Comparison of ENCODE assay signal across 11 cellular contexts in genomic region chr5:88665750-88666215, GRCh38.
DNase-seq lines count a peak whose midpoint lies in the region; TF ChIP-seq lines count a peak whose summit lies in the region.
"Had no signal": no experiment of that assay in that cellular context is flagged by ENCODE, and none has a peak within 500 bp of the region (broad histone marks: within the 10 kb centered on the region; RNA-seq: fewer than 3 reads in every experiment).

No MANE protein-coding gene starts in this region.

- H3K9ac ChIP-seq in OCI-LY1 (ENCODE audit: low read length), result peak overlapping the region; percentile 78; the same call in 1 of the 2 replicates

- peaks cover 85% of the 10 kb centered on the region for H3K27me3 Mint-ChIP-seq in dendritic cell treated with granulocyte-macrophage colony-stimulating factor and Interleukin-4, amounts not matched to agents 40 ng/mL and 50 ng/mL, for 4 days

- H3F3A ChIP-seq in OCI-LY1 (ENCODE audit: insufficient read depth, low read length), result 0 out of 2 replicates have a peak, but pooled peaks cover 4% of the 10 kb centered on the region

- H3K36me3 Mint-ChIP-seq in dendritic cell treated with granulocyte-macrophage colony-stimulating factor and Interleukin-4, amounts not matched to agents 40 ng/mL and 50 ng/mL, for 4 days (ENCODE audit: low read depth), result no peaks in the 10 kb centered on the region

- H3K27ac ChIP-seq in OCI-LY1 (ENCODE audit: low read depth, low read length, poor library complexity, severe bottlenecking), result no peak overlapping the region
- H3K27ac ChIP-seq: 22Rv1, tibial artery had no signal

- H2AFZ ChIP-seq in OCI-LY1 (ENCODE audit: low read length), result no peak overlapping the region

- H3K9me2 ChIP-seq in OCI-LY1 (ENCODE audit: low read depth, low read length), result no peaks in the 10 kb centered on the region

- DNase-seq in NCI-H2227 (lab: John Stamatoyannopoulos, UW; ENCODE audit: unreplicated experiment), result peak; percentile 3
- no peak for DNase-seq in NCI-H2227 treated with DMSO at 0.1 percent for 48 hours (lab: John Stamatoyannopoulos, UW)
- peak; percentile 75 for DNase-seq in pons (ENCODE audit: low spot score)
- DNase-seq in NCI-H1417 (lab: John Stamatoyannopoulos, UW), result no peak
- no peak for DNase-seq in OCI-M1 (lab: John Stamatoyannopoulos, UW)
- DNase-seq in NCI-H1417 treated with DMSO at 0.1 percent for 48 hours (lab: John Stamatoyannopoulos, UW), result no peak
- DNase-seq: activated CD4-positive, alpha-beta T cell treated with anti-CD3 and anti-CD28 coated beads, Interleukin-2, amount 50 U/mL, for 1 hour; tibial artery had no signal

- peaks cover 44% of the 10 kb centered on the region for H3K4me1 ChIP-seq in OCI-LY1 (ENCODE audit: insufficient read depth, low read length, severe bottlenecking)

- no peak for TF ChIP-seq CTCF in OCI-LY1 (IDR thresholded peaks at IDR 0.05; ENCODE audit: low read length)

- H3K36me3 ChIP-seq in OCI-LY1 (ENCODE audit: insufficient read depth, low read length), result no peaks in the 10 kb centered on the region
- H3K36me3 ChIP-seq: tibial artery had no signal

- peak overlapping the region; percentile 73 for H3K4me3 ChIP-seq in OCI-LY1 (ENCODE audit: low read depth, low read length, poor library complexity, severe bottlenecking)
- H3K4me3 ChIP-seq: tibial artery had no signal

- no peaks in the 10 kb centered on the region for H3K79me2 ChIP-seq in OCI-LY1 (ENCODE audit: insufficient read depth, low read length)

- H3K4me2 ChIP-seq in OCI-LY1 (ENCODE audit: low read length), result peak overlapping the region; percentile 80

- no peaks in the 10 kb centered on the region for H3K9me3 ChIP-seq in OCI-LY1 (ENCODE audit: low read length)
- H3K9me3 ChIP-seq: tibial artery had no signal

- H3K9me3 Mint-ChIP-seq in dendritic cell treated with granulocyte-macrophage colony-stimulating factor and Interleukin-4, amounts not matched to agents 40 ng/mL and 50 ng/mL, for 4 days, result no peaks in the 10 kb centered on the region

- H3K27me3 ChIP-seq in OCI-LY1 (ENCODE audit: insufficient read depth, low read length), result no peaks in the 10 kb centered on the region

- intact Hi-C loops in dendritic cell treated with granulocyte-macrophage colony-stimulating factor and Interleukin-4, amounts not matched to agents 40 ng/mL and 50 ng/mL, for 4 days (cut with micrococcal nuclease), result no loop called here

- no peaks in the 10 kb centered on the region for H4K20me1 ChIP-seq in OCI-LY1 (ENCODE audit: insufficient read depth, low read length)

- H3K4me1 Mint-ChIP-seq in dendritic cell treated with granulocyte-macrophage colony-stimulating factor and Interleukin-4, amounts not matched to agents 40 ng/mL and 50 ng/mL, for 4 days (ENCODE audit: low read depth), result peaks cover 29% of the 10 kb centered on the region

- H3K27ac Mint-ChIP-seq in dendritic cell treated with granulocyte-macrophage colony-stimulating factor and Interleukin-4, amounts not matched to agents 40 ng/mL and 50 ng/mL, for 4 days, result no peak overlapping the region

- H3K4me3 Mint-ChIP-seq in dendritic cell treated with granulocyte-macrophage colony-stimulating factor and Interleukin-4, amounts not matched to agents 40 ng/mL and 50 ng/mL, for 4 days, result peak overlapping the region; percentile 20

Comparison
In these comparisons a context has a peak if more than half of its experiments do, and no peak if none do; other contexts are left out.
1. DNase-seq: peak in NCI-H2227 (single experiment) and pons (single experiment); none in NCI-H2227 treated with DMSO at 0.1 percent for 48 hours (single experiment), NCI-H1417 (0 of 3), OCI-M1 (single experiment) and NCI-H1417 treated with DMSO at 0.1 percent for 48 hours (single experiment).